12 cellular contexts compared by ENCODE assay signal in genomic region chr12:9695150-9695549, GRCh38. TPM values are rescaled to one million over a fixed set of nuclear protein-coding genes. Genes with fewer than 3 reads are reported as not detected.
DNase-seq lines count a peak whose midpoint lies in the region; ATAC-seq and TF ChIP-seq lines count a peak whose summit lies in the region.
"Not testable (repeated sequence)": the region's sequence is repeated elsewhere in the genome, so short reads cannot be mapped to it uniquely, and the experiment has no call there.
"Had no signal": no experiment of that assay in that cellular context is flagged by ENCODE, and none has a peak within 500 bp of the region (broad histone marks: within the 10 kb centered on the region; RNA-seq: fewer than 3 reads in every experiment).

No MANE protein-coding gene starts in this region.

- not testable (repeated sequence) for H3K4me3 ChIP-seq in OCI-LY3 (ENCODE audit: low read length)

- TF ChIP-seq EP300 in Ishikawa (IDR thresholded peaks at IDR 0.05; ENCODE audit: borderline replicate concordance) = not testable (repeated sequence)

- intact Hi-C loops in CD4-positive, alpha-beta T cell (cut with DNase I, micrococcal nuclease); activated CD4-positive, alpha-beta T cell treated with anti-CD3 and anti-CD28 coated beads for 36 hours (cut with DNase I, micrococcal nuclease): not testable (repeated sequence)
- intact Hi-C loops in dendritic cell treated with granulocyte-macrophage colony-stimulating factor and Interleukin-4, amounts not matched to agents 40 ng/mL and 50 ng/mL, for 4 days (cut with micrococcal nuclease) = loop anchor here (5.0 kb wide), 1 partner anchor 38 kb away; no protein-coding TSS in a partner anchor

- POLR2A ChIA-PET in CD4-positive, alpha-beta T cell (lab: Charles Lee); activated CD4-positive, alpha-beta T cell treated with anti-CD3 and anti-CD28 coated beads for 36 hours (lab: Charles Lee): not testable (repeated sequence)

- peaks cover 34% of the 10 kb centered on the region for H3K4me1 ChIP-seq in OCI-LY3 (ENCODE audit: low read length)

- not testable (repeated sequence) for H3K27ac ChIP-seq in CD4-positive, alpha-beta T cell (ENCODE audit: low read depth, low read length); OCI-LY3 (ENCODE audit: low read length)

- H3K27ac Mint-ChIP-seq in CD4-positive, alpha-beta T cell = peak overlapping the region; percentile 61
- H3K27ac Mint-ChIP-seq in activated CD4-positive, alpha-beta T cell treated with anti-CD3 and anti-CD28 coated beads for 36 hours = peak overlapping the region; percentile 26
- peak overlapping the region; percentile 22 for H3K27ac Mint-ChIP-seq in activated T-helper 17 cell treated with anti-CD3 and anti-CD28 coated beads, Interleukin-2, amount 50 U/mL, for 72 hours
- peak overlapping the region; percentile 59 for H3K27ac Mint-ChIP-seq in dendritic cell treated with granulocyte-macrophage colony-stimulating factor and Interleukin-4, amounts not matched to agents 40 ng/mL and 50 ng/mL, for 4 days
- peak overlapping the region in 4 of 6 donors; percentile 28 to 95 (median 76) for H3K27ac Mint-ChIP-seq in naive B cell
- H3K27ac Mint-ChIP-seq in stimulated activated naive CD8-positive, alpha-beta T cell treated with anti-CD3 and anti-CD28 coated beads, Interleukin-15, Interleukin-2, amounts not matched to agents 100 ng/mL and 50 ng/mL, for 24 hours = not testable (repeated sequence)

- H3K4me1 Mint-ChIP-seq in CD4-positive, alpha-beta T cell (ENCODE audit: low read depth) = peaks cover 56% of the 10 kb centered on the region
- peaks cover 45% of the 10 kb centered on the region for H3K4me1 Mint-ChIP-seq in activated CD4-positive, alpha-beta T cell treated with anti-CD3 and anti-CD28 coated beads for 36 hours
- peaks cover 16% of the 10 kb centered on the region for H3K4me1 Mint-ChIP-seq in activated T-helper 17 cell treated with anti-CD3 and anti-CD28 coated beads, Interleukin-2, amount 50 U/mL, for 72 hours
- H3K4me1 Mint-ChIP-seq in dendritic cell treated with granulocyte-macrophage colony-stimulating factor and Interleukin-4, amounts not matched to agents 40 ng/mL and 50 ng/mL, for 4 days (ENCODE audit: low read depth) = peaks cover 29% of the 10 kb centered on the region
- H3K4me1 Mint-ChIP-seq in naive B cell = peaks cover 34 to 64% (median 39%) of the 10 kb centered on the region in 3 donors
- H3K4me1 Mint-ChIP-seq in stimulated activated naive CD8-positive, alpha-beta T cell treated with anti-CD3 and anti-CD28 coated beads, Interleukin-15, Interleukin-2, amounts not matched to agents 100 ng/mL and 50 ng/mL, for 24 hours (ENCODE audit: low read depth) = peaks cover 48% of the 10 kb centered on the region

- H3K36me3 Mint-ChIP-seq in CD4-positive, alpha-beta T cell (ENCODE audit: low read depth) = peaks cover 97% of the 10 kb centered on the region
- peaks cover 76% of the 10 kb centered on the region for H3K36me3 Mint-ChIP-seq in activated CD4-positive, alpha-beta T cell treated with anti-CD3 and anti-CD28 coated beads for 36 hours (ENCODE audit: low read depth)
- H3K36me3 Mint-ChIP-seq in activated T-helper 17 cell treated with anti-CD3 and anti-CD28 coated beads, Interleukin-2, amount 50 U/mL, for 72 hours (ENCODE audit: low read depth) = peaks cover 77% of the 10 kb centered on the region
- H3K36me3 Mint-ChIP-seq in dendritic cell treated with granulocyte-macrophage colony-stimulating factor and Interleukin-4, amounts not matched to agents 40 ng/mL and 50 ng/mL, for 4 days (ENCODE audit: low read depth) = peaks cover 36% of the 10 kb centered on the region
- peaks cover 55 to 63% of the 10 kb centered on the region in 2 donors for H3K36me3 Mint-ChIP-seq in naive B cell
- H3K36me3 Mint-ChIP-seq in stimulated activated naive CD8-positive, alpha-beta T cell treated with anti-CD3 and anti-CD28 coated beads, Interleukin-15, Interleukin-2, amounts not matched to agents 100 ng/mL and 50 ng/mL, for 24 hours (ENCODE audit: low read depth) = peaks cover 77% of the 10 kb centered on the region

- ATAC-seq in CD4-positive, alpha-beta T cell (ENCODE audit: poor library complexity); activated CD4-positive, alpha-beta T cell treated with anti-CD3 and anti-CD28 coated beads for 36 hours; activated T-helper 17 cell treated with anti-CD3 and anti-CD28 coated beads, Interleukin-2, amount 50 U/mL, for 72 hours (replicated peaks); naive B cell (ENCODE audit: low read depth in 2 of 2): not testable (repeated sequence)

- not testable (repeated sequence) for H3K79me2 ChIP-seq in OCI-LY3 (ENCODE audit: low read length)

- not testable (repeated sequence) for H2AFZ ChIP-seq in OCI-LY3 (ENCODE audit: low read depth, low read length)

- not testable (repeated sequence) for H4K20me1 ChIP-seq in OCI-LY3 (ENCODE audit: insufficient read depth, low read length)

- H3K9me3 ChIP-seq in CD4-positive, alpha-beta T cell (ENCODE audit: control insufficient read depth, low read length) = peaks cover 55% of the 10 kb centered on the region
- not testable (repeated sequence) for H3K9me3 ChIP-seq in OCI-LY3 (ENCODE audit: insufficient read depth, low read length)

- peak; percentile 24; the same call in 1 of the 2 replicates for TF ChIP-seq RAD21 in Ishikawa (IDR thresholded peaks at IDR 0.05; ENCODE audit: low read depth)

- TF ChIP-seq CTCF in CD4-positive, alpha-beta T cell (IDR thresholded peaks at IDR 0.05) = not testable (repeated sequence)
- peak; percentile 23; the same call in 1 of the 2 replicates for TF ChIP-seq CTCF in OCI-LY3 (IDR thresholded peaks at IDR 0.05; ENCODE audit: low read depth, low read length)

- DNase-seq in CD4-positive, alpha-beta T cell; activated CD4-positive, alpha-beta T cell treated with anti-CD3 and anti-CD28 coated beads for 36 hours; naive B cell: not testable (repeated sequence)

- peaks cover 62% of the 10 kb centered on the region for H3K36me3 ChIP-seq in OCI-LY3 (replicated peaks; ENCODE audit: low read depth, low read length)

- not testable (repeated sequence) for H3K27me3 ChIP-seq in CD4-positive, alpha-beta T cell (ENCODE audit: control insufficient read depth, insufficient read depth, low read length); OCI-LY3 (ENCODE audit: low read depth, low read length)

- not testable (repeated sequence) for H3K4me2 ChIP-seq in OCI-LY3 (ENCODE audit: low read length)

- H3K9me3 Mint-ChIP-seq in CD4-positive, alpha-beta T cell = peaks cover 25% of the 10 kb centered on the region
- peaks cover 33% of the 10 kb centered on the region for H3K9me3 Mint-ChIP-seq in activated CD4-positive, alpha-beta T cell treated with anti-CD3 and anti-CD28 coated beads for 36 hours (ENCODE audit: low read depth)
- not testable (repeated sequence) for H3K9me3 Mint-ChIP-seq in activated T-helper 17 cell treated with anti-CD3 and anti-CD28 coated beads, Interleukin-2, amount 50 U/mL, for 72 hours
- peaks cover 20% of the 10 kb centered on the region for H3K9me3 Mint-ChIP-seq in dendritic cell treated with granulocyte-macrophage colony-stimulating factor and Interleukin-4, amounts not matched to agents 40 ng/mL and 50 ng/mL, for 4 days
- peaks cover 2 to 15% (median 7%) of the 10 kb centered on the region in 7 donors for H3K9me3 Mint-ChIP-seq in naive B cell
- H3K9me3 Mint-ChIP-seq in stimulated activated naive CD8-positive, alpha-beta T cell treated with anti-CD3 and anti-CD28 coated beads, Interleukin-15, Interleukin-2, amounts not matched to agents 100 ng/mL and 50 ng/mL, for 24 hours = peaks cover 20% of the 10 kb centered on the region

- not testable (repeated sequence) for H3K9ac ChIP-seq in OCI-LY3 (ENCODE audit: low read length)

- not testable (repeated sequence) for H3K4me3 Mint-ChIP-seq in CD4-positive, alpha-beta T cell; activated CD4-positive, alpha-beta T cell treated with anti-CD3 and anti-CD28 coated beads for 36 hours; activated T-helper 17 cell treated with anti-CD3 and anti-CD28 coated beads, Interleukin-2, amount 50 U/mL, for 72 hours; dendritic cell treated with granulocyte-macrophage colony-stimulating factor and Interleukin-4, amounts not matched to agents 40 ng/mL and 50 ng/mL, for 4 days; naive B cell
- H3K4me3 Mint-ChIP-seq in stimulated activated naive CD8-positive, alpha-beta T cell treated with anti-CD3 and anti-CD28 coated beads, Interleukin-15, Interleukin-2, amounts not matched to agents 100 ng/mL and 50 ng/mL, for 24 hours = peak overlapping the region; percentile 10

- CTCF ChIA-PET in CD4-positive, alpha-beta T cell (lab: Charles Lee) = not testable (repeated sequence)
- CTCF ChIA-PET in activated CD4-positive, alpha-beta T cell treated with anti-CD3 and anti-CD28 coated beads for 36 hours (lab: Charles Lee) = interaction anchor here (0.8 kb wide), 1 partner anchor 12 kb away, joined by 3 read pairs; no protein-coding TSS in a partner anchor

- H3K27me3 Mint-ChIP-seq in CD4-positive, alpha-beta T cell; activated CD4-positive, alpha-beta T cell treated with anti-CD3 and anti-CD28 coated beads for 36 hours; activated T-helper 17 cell treated with anti-CD3 and anti-CD28 coated beads, Interleukin-2, amount 50 U/mL, for 72 hours; dendritic cell treated with granulocyte-macrophage colony-stimulating factor and Interleukin-4, amounts not matched to agents 40 ng/mL and 50 ng/mL, for 4 days; naive B cell; stimulated activated naive CD8-positive, alpha-beta T cell treated with anti-CD3 and anti-CD28 coated beads, Interleukin-15, Interleukin-2, amounts not matched to agents 100 ng/mL and 50 ng/mL, for 24 hours: not testable (repeated sequence)

RNA-seq across cellular contexts. Expression of gene CLEC2D, which starts 25.6 kb away (rescaled TPM):
- total RNA-seq in CD4-positive, alpha-beta T cell = 100 to 1,000 TPM; 121 to 122 TPM
- 100 to 1,000 TPM; 190 to 212 TPM for total RNA-seq in activated CD4-positive, alpha-beta T cell treated with anti-CD3 and anti-CD28 coated beads for 36 hours
- total RNA-seq in activated T-helper 17 cell treated with anti-CD3 and anti-CD28 coated beads, Interleukin-2, amount 50 U/mL, for 72 hours = 100 to 1,000 TPM; 146 to 267 TPM
- polyA plus RNA-seq in naive B cell (ENCODE audit: low read depth in 6 of 6) = 100 to 1,000 TPM; 329 to 467 (median 350) TPM

RNA-seq across cellular contexts. Expression of gene CLECL1, which starts 37.7 kb away (rescaled TPM):
- 1 to 10 TPM in 1 of 2 experiments, under 1 TPM in 1; 0.44 to 1.7 TPM for total RNA-seq in CD4-positive, alpha-beta T cell
- total RNA-seq in activated CD4-positive, alpha-beta T cell treated with anti-CD3 and anti-CD28 coated beads for 36 hours = 1 to 10 TPM; 3.1 to 3.8 TPM
- total RNA-seq in activated T-helper 17 cell treated with anti-CD3 and anti-CD28 coated beads, Interleukin-2, amount 50 U/mL, for 72 hours = 1 to 10 TPM; 6.1 to 7.7 TPM
- polyA plus RNA-seq in naive B cell (ENCODE audit: low read depth in 6 of 6) = 10 to 100 TPM in 4 of 6 donors, 1 to 10 TPM in 2; 8.9 to 34.0 (median 11.5) TPM
- total RNA-seq: Caco-2, Daoy, H9 had no signal
- polyA plus RNA-seq: SK-N-SH had no signal
